ENCODE assay signal across 17 cellular contexts in genomic region chr10:43958071-43958432, GRCh38.
DNase-seq lines count a peak whose midpoint lies in the region; ATAC-seq and TF ChIP-seq lines count a peak whose summit lies in the region.
"Had no signal": no experiment of that assay in that cellular context is flagged by ENCODE, and none has a peak within 500 bp of the region (broad histone marks: within the 10 kb centered on the region; RNA-seq: fewer than 3 reads in every experiment).

No MANE protein-coding gene starts in this region.

- H3K4me2 ChIP-seq in Karpas-422 (ENCODE audit: low read depth, low read length, poor library complexity, severe bottlenecking): peak overlapping the region; percentile 46

- H3K79me2 ChIP-seq in Karpas-422 (ENCODE audit: low read length): no peaks in the 10 kb centered on the region

- 68 to 83% (median 78%) methylated on average over 5 to 6 of the region's 6 CpGs for WGBS in spleen, 5 donors

- H2AFZ ChIP-seq in Karpas-422 (ENCODE audit: low read length): no peak overlapping the region

- H3K27ac ChIP-seq in Karpas-422 (ENCODE audit: low read length) (peak overlapping the region; percentile 63), spleen (no peak overlapping the region)
- H3K27ac ChIP-seq: 22Rv1, SJSA1 had no signal

- no peaks in the 10 kb centered on the region for H3K9me2 ChIP-seq in Karpas-422 (replicated peaks; ENCODE audit: insufficient read depth, low read length)

- no peaks in the 10 kb centered on the region for H4K20me1 ChIP-seq in Karpas-422 (ENCODE audit: insufficient read depth, low read depth, low read length)

- no peak for TF ChIP-seq CTCF in spleen (IDR thresholded peaks at IDR 0.05 in 8 of 11, conservative IDR thresholded peaks at IDR 0.05 in 3 of 11)

- peak; percentile 2 for DNase-seq in DMS 273 (lab: John Stamatoyannopoulos, UW; ENCODE audit: unreplicated experiment)
- DNase-seq in DMS 273 treated with DMSO at 0.1 percent for 48 hours (lab: John Stamatoyannopoulos, UW): no peak
- DNase-seq in Karpas-422: no peak
- peak; percentile 27 for DNase-seq in islet precursor cell
- peak; percentile 42 for DNase-seq in spleen
- no peak for DNase-seq in MG63
- DNase-seq in NCI-H526 (lab: John Stamatoyannopoulos, UW): no peak
- DNase-seq: DMS153, GDM1, NCI-H1105 treated with DMSO at 0.1 percent for 48 hours, NCI-H1694, NCI-H2081 treated with DMSO at 0.1 percent for 48 hours, NCI-H446 treated with DMSO at 0.1 percent for 48 hours had no signal

- H3K9me3 ChIP-seq in Karpas-422 (ENCODE audit: low read length) (no peaks in the 10 kb centered on the region), spleen (peaks cover 0 to under 1% (median 0%) of the 10 kb centered on the region in 8 donors), MG63 (peaks cover 2% of the 10 kb centered on the region; the same call in 1 of the 2 replicates)

- H3K36me3 ChIP-seq in Karpas-422 (ENCODE audit: insufficient read depth, low read length) (no peaks in the 10 kb centered on the region), spleen (no peaks in the 10 kb centered on the region), MG63 (no peaks in the 10 kb centered on the region)
- H3K36me3 ChIP-seq: SJSA1 had no signal

- TF ChIP-seq POLR2A in spleen (IDR thresholded peaks at IDR 0.05): no peak

- H3K4me3 ChIP-seq in Karpas-422 (ENCODE audit: low read length) (peak overlapping the region; percentile 3; the same call in 1 of the 2 replicates), spleen (no peak overlapping the region), MG63 (no peak overlapping the region)
- H3K4me3 ChIP-seq: SJSA1 had no signal

- ATAC-seq in GM21737 (IDR thresholded peaks at IDR 0.05; ENCODE audit: unreplicated experiment): no peak
- ATAC-seq: Panc1 had no signal

- intact Hi-C loops in spleen (cut with DNase I; ENCODE audit: low total_unique reads): no loop called here

- no peaks in the 10 kb centered on the region for H3K27me3 ChIP-seq in Karpas-422 (ENCODE audit: low read length)
- H3K27me3 ChIP-seq in spleen (replicated peaks in 1 of 7): peaks cover 0 to 11% (median 0%) of the 10 kb centered on the region in 7 donors
- H3K27me3 ChIP-seq in MG63: no peaks in the 10 kb centered on the region
- H3K27me3 ChIP-seq: SJSA1 had no signal

- H3K4me1 ChIP-seq in Karpas-422 (ENCODE audit: low read length): peaks cover 81% of the 10 kb centered on the region
- H3K4me1 ChIP-seq in spleen: peaks cover 0 to 10% (median 2%) of the 10 kb centered on the region in 6 donors
- H3K4me1 ChIP-seq: SJSA1 had no signal

- H3K9ac ChIP-seq in Karpas-422 (ENCODE audit: low read length): no peak overlapping the region; the same call in 1 of the 2 replicates

Comparison
In these comparisons a context has a peak if more than half of its experiments do, and no peak if none do; other contexts are left out.
1. DNase-seq: peak in DMS 273 (single experiment), islet precursor cell (single experiment) and spleen (single experiment); none in DMS 273 treated with DMSO at 0.1 percent for 48 hours (single experiment), Karpas-422 (single experiment), MG63 (single experiment) and NCI-H526 (0 of 2).